Comparison of ENCODE assay signal across 12 cellular contexts in genomic region chr10:127196955-127197432, GRCh38. TPM values are rescaled to one million over a fixed set of nuclear protein-coding genes. Genes with fewer than 3 reads are reported as not detected.
DNase-seq lines count a peak whose midpoint lies in the region; ATAC-seq and TF ChIP-seq lines count a peak whose summit lies in the region.
"Had no signal": no experiment of that assay in that cellular context is flagged by ENCODE, and none has a peak within 500 bp of the region (broad histone marks: within the 10 kb centered on the region; RNA-seq: fewer than 3 reads in every experiment).

No MANE protein-coding gene starts in this region.

- no peak overlapping the region for H3K27ac Mint-ChIP-seq in activated T-helper 17 cell treated with anti-CD3 and anti-CD28 coated beads, Interleukin-2, amount 50 U/mL, for 72 hours

- peak overlapping the region; percentile 76 for H3K4me2 ChIP-seq in neural cell (ENCODE audit: low read length)

- CTCF ChIA-PET in BJ (lab: Yijun Ruan, JAX): interaction anchor here (1.1 kb wide), 1 partner anchor 241 kb away, joined by 3 read pairs; no protein-coding TSS in a partner anchor

- peak overlapping the region; percentile 22 for H2AFZ ChIP-seq in neural cell (ENCODE audit: low read depth, low read length)

- peaks cover 19% of the 10 kb centered on the region for H3K27me3 Mint-ChIP-seq in activated T-helper 17 cell treated with anti-CD3 and anti-CD28 coated beads, Interleukin-2, amount 50 U/mL, for 72 hours

- no peak for TF ChIP-seq EP300 in neural cell (conservative IDR thresholded peaks at IDR 0.05; ENCODE audit: poor library complexity, severe bottlenecking)

- H3K4me3 Mint-ChIP-seq in activated T-helper 17 cell treated with anti-CD3 and anti-CD28 coated beads, Interleukin-2, amount 50 U/mL, for 72 hours: no peak overlapping the region

- H3K4me1 Mint-ChIP-seq in activated T-helper 17 cell treated with anti-CD3 and anti-CD28 coated beads, Interleukin-2, amount 50 U/mL, for 72 hours: no peaks in the 10 kb centered on the region

- no peaks in the 10 kb centered on the region for H3K9me3 Mint-ChIP-seq in activated T-helper 17 cell treated with anti-CD3 and anti-CD28 coated beads, Interleukin-2, amount 50 U/mL, for 72 hours

- H3K9ac ChIP-seq in neural cell (ENCODE audit: low read length): peak overlapping the region; percentile 64

- POLR2A ChIA-PET in BJ (lab: Charles Lee): no interaction called here

- no peak overlapping the region for H3K27ac ChIP-seq in neural cell (ENCODE audit: low read length)
- H3K27ac ChIP-seq: gastroesophageal sphincter, SJSA1 had no signal

- TF ChIP-seq RAD21 in neural cell (conservative IDR thresholded peaks at IDR 0.05): no peak

- no peaks in the 10 kb centered on the region for H3K9me2 ChIP-seq in neural cell (ENCODE audit: insufficient read depth, low read length)

- H3K36me3 ChIP-seq in BJ (ENCODE audit: control insufficient read depth, insufficient read depth, low read length) (peaks cover 3% of the 10 kb centered on the region), MG63 (no peaks in the 10 kb centered on the region), neural cell (ENCODE audit: insufficient read depth, low read length) (no peaks in the 10 kb centered on the region)
- H3K36me3 ChIP-seq: SJSA1 had no signal

- H3K79me2 ChIP-seq in neural cell (replicated peaks; ENCODE audit: insufficient read depth, low read length): no peaks in the 10 kb centered on the region

- H3K4me3 ChIP-seq in BJ (ENCODE audit: low read depth, low read length) (peak overlapping the region; percentile 36), MG63 (peak overlapping the region; percentile 45), epithelial cell of esophagus (ENCODE audit: low read length) (peak overlapping the region; percentile 32), neural cell (ENCODE audit: low read length) (peak overlapping the region; percentile 86)

- no peak for ATAC-seq in activated T-helper 17 cell treated with anti-CD3 and anti-CD28 coated beads, Interleukin-2, amount 50 U/mL, for 72 hours (replicated peaks)

- H3K9me3 ChIP-seq in MG63 (no peaks in the 10 kb centered on the region), neural cell (ENCODE audit: low read length) (no peaks in the 10 kb centered on the region)
- H3K9me3 ChIP-seq: gastroesophageal sphincter, SJSA1 had no signal

- no peaks in the 10 kb centered on the region for H4K20me1 ChIP-seq in neural cell (ENCODE audit: insufficient read depth)

- H3K36me3 Mint-ChIP-seq in activated T-helper 17 cell treated with anti-CD3 and anti-CD28 coated beads, Interleukin-2, amount 50 U/mL, for 72 hours (ENCODE audit: low read depth): no peaks in the 10 kb centered on the region

- no peak; the same call in 1 of the 2 replicates for TF ChIP-seq CTCF in BJ (IDR thresholded peaks at IDR 0.05; ENCODE audit: insufficient read depth, low read depth, low read length)
- no peak for TF ChIP-seq CTCF in epithelial cell of esophagus (IDR thresholded peaks at IDR 0.05; ENCODE audit: insufficient read depth, low read depth, low read length, missing control alignments)
- TF ChIP-seq CTCF in neural cell (IDR thresholded peaks at IDR 0.05; ENCODE audit: poor library complexity, severe bottlenecking): peak; percentile 41

- no peaks in the 10 kb centered on the region for H3F3A ChIP-seq in neural cell (ENCODE audit: insufficient read depth, low read length, poor library complexity, severe bottlenecking)

- no peaks in the 10 kb centered on the region for H3K27me3 ChIP-seq in BJ (ENCODE audit: control insufficient read depth, insufficient read depth, low read length)
- no peaks in the 10 kb centered on the region for H3K27me3 ChIP-seq in MG63
- peaks cover 44% of the 10 kb centered on the region for H3K27me3 ChIP-seq in neural cell (ENCODE audit: insufficient read depth, low read depth, low read length)

- DNase-seq in BJ (ENCODE audit: low read depth) (no peak), MG63 (no peak), epithelial cell of esophagus (ENCODE audit: low read depth) (no peak), EL (no peak), HPDE6-E6E7 (ENCODE audit: extremely low spot score) (no peak), NCI-H2227 treated with DMSO at 0.1 percent for 48 hours (lab: John Stamatoyannopoulos, UW) (no peak)
- DNase-seq: activated CD8-positive, alpha-beta memory T cell treated with anti-CD3 and anti-CD28 coated beads for 24 hours; NCI-H1694 had no signal

TF ChIP-seq in neural cell, 6 proteins besides CTCF, POLR2A, EP300 and RAD21:
- TF ChIP-seq SMC3 (conservative IDR thresholded peaks at IDR 0.05; ENCODE audit: poor library complexity) (peak; percentile 52), POLR2AphosphoS5 (IDR thresholded peaks at IDR 0.05) (no peak)

RNA-seq across cellular contexts. Expression of gene INSYN2A, which starts 0.6 kb away (rescaled TPM):
- polyA plus RNA-seq in BJ (2011; rRNA removed): 0.04 and 0.06 TPM in 2 replicates
- polyA minus RNA-seq in BJ (2011; rRNA and poly(A)+ RNA removed): 0.05 and 0.10 TPM in 2 replicates
- total RNA-seq in MG63 (2014; rRNA removed; shearing (Covaris generic); ENCODE audit: low replicate concordance): not detected in 2 replicates
- polyA plus RNA-seq in neural cell: 3.7 and 4.2 TPM in 2 replicates
- 8.3 and 8.7 TPM in 2 replicates for polyA minus RNA-seq in neural cell
- total RNA-seq in activated T-helper 17 cell treated with anti-CD3 and anti-CD28 coated beads, Interleukin-2, amount 50 U/mL, for 72 hours: not detected
- total RNA-seq: SJSA1 had no signal

Comparison
In these comparisons a context has a peak if more than half of its experiments do, and no peak if none do; other contexts are left out.
1. H3K4me3 ChIP-seq: peak in every context shown above with its lines; median percentile 86 in neural cell; 45 in MG63; 36 in BJ; 32 in epithelial cell of esophagus.